In the genomic region with DNA sequence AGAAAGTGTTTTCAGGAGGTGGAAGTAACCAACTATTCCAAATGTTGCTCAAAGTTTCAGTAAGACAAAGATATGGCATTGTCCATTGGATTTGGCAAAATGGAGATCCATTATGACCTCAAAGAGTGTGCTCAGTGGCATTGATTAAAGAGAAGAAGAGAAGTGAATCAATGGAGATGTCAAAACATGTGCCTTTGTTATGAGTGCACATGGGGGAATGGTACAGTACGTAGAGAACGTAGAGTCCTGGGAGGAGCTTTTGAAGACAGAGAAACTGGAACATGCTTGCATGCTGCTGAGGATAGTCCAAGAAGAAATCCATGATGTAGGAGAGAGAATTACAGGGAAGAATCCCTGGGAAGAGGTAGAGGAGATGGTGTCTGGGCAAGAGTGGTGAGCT, we compare ENCODE assay signal across 12 cellular contexts. TPM values are rescaled to one million over a fixed set of nuclear protein-coding genes. Genes with fewer than 3 reads are reported as not detected.
"Had no signal": no experiment of that assay in that cellular context is flagged by ENCODE, and none has a peak within 500 bp of the region (broad histone marks: within the 10 kb centered on the region; RNA-seq: fewer than 3 reads in every experiment).

No MANE protein-coding gene starts in this region.

- H3K9ac ChIP-seq: GM23248 had no signal

- H3K4me2 ChIP-seq: GM23338 had no signal

- DNase-seq: GM23248, GOT3, H7, H9, HCEC 1CT, HFFc6 had no signal

- FAIRE-seq: H1, H54 had no signal

- H3K27ac ChIP-seq: GM23248 had no signal

- H3K4me1 ChIP-seq: HAP-1 had no signal

- H2AFZ ChIP-seq: GM23248, GM23338 had no signal

- H3K4me3 ChIP-seq: GM23248, GM23338, HAP-1 had no signal

- H3K36me3 ChIP-seq: HAP-1 had no signal

- H3K9me3 ChIP-seq: HAP-1 had no signal

- ATAC-seq: GM23338, HCT116 had no signal

RNA-seq across cellular contexts. Expression of gene PAX1, which starts 42.0 kb away (rescaled TPM):
- total RNA-seq: GM23248, H1, H4, H7, H9, HFFc6 had no signal
- polyA plus RNA-seq: GM23248, GM23338, H1 had no signal
